ENCODE assay signal across 8 cellular contexts in the genomic region with DNA sequence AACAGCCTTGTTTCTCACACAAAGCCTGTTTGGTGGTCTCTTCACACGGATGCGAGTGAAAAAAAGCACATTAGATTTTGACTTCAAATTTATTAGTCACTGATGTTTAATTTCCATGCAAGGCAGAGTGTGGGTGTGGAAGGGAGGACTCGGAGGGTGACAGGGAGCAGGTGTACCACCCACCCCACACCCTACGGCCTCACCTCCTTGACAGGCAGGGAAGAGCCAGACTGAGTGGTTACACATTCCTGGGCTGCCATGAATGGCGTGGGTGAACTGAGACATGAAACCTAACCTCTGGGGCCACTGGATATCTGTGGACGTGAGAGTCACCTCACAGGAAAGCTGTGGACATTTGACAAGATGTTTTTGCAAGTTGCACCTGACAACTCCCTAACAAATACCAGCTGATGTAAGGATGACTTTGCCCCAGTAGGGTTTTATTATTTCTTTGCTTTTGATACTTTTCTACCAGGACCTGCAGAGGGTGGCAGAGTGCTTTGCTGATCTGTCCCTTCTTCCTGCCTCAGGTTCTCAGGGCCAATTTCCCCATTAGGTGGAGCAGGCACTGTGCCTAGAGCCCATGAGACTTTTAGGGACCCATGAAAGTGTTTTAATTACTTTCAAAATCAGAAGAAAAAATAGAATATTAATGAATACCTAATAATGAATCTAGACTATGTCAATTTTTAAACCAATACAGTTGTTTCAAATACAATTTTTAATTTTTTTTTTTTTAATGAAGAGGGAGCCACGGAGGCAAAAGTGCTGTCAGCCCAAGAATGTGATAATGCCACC.
A peak's percentile ranks its signal among the peaks of the same experiment; 100 is the strongest.
DNase-seq lines count a peak whose midpoint lies in the region; ATAC-seq and TF ChIP-seq lines count a peak whose summit lies in the region.

No MANE protein-coding gene starts in this region.

- ATAC-seq in HG02938 (IDR thresholded peaks at IDR 0.05; ENCODE audit: unreplicated experiment), result peak; percentile 58

- no peak overlapping the region for H3K4me3 ChIP-seq in OCI-LY1 (ENCODE audit: low read depth, low read length, poor library complexity, severe bottlenecking)

- H3K9me3 ChIP-seq in OCI-LY1 (ENCODE audit: low read length), result no peaks in the 10 kb centered on the region

- H3K9ac ChIP-seq in OCI-LY1 (ENCODE audit: low read length), result no peak overlapping the region

- no peaks in the 10 kb centered on the region for H3F3A ChIP-seq in OCI-LY1 (ENCODE audit: insufficient read depth, low read length)

- intact Hi-C loops in posterior cingulate gyrus (cut with DNase I), result loop anchor here (1.0 to 10.0 kb wide), 3 partner anchors 174 to 839 kb away; no protein-coding TSS in a partner anchor

- peak; percentile 10 to 37 for DNase-seq in SHP77 (lab: John Stamatoyannopoulos, UW)
- DNase-seq in SHP77 treated with DMSO at 0.1 percent for 48 hours (lab: John Stamatoyannopoulos, UW), result no peak
- peak; percentile 12 for DNase-seq in activated T-helper 9 cell treated with anti-CD3 and anti-CD28 coated beads, Interleukin-2, amount 50 U/mL, for 16 hours (ENCODE audit: low read depth)
- peak; percentile 14 for DNase-seq in germinal center (ENCODE audit: low spot score)
- peak in 6 of 10 donors; percentile 37 to 89 (median 44) for DNase-seq in posterior cingulate gyrus
- DNase-seq in NCI-H345 treated with DMSO at 0.1 percent for 48 hours (lab: John Stamatoyannopoulos, UW; ENCODE audit: unreplicated experiment), result no peak

- no peaks in the 10 kb centered on the region for H3K4me1 ChIP-seq in OCI-LY1 (ENCODE audit: insufficient read depth, low read length, severe bottlenecking)

- H2AFZ ChIP-seq in OCI-LY1 (ENCODE audit: low read length), result no peak overlapping the region

- H3K9me2 ChIP-seq in OCI-LY1 (ENCODE audit: low read depth, low read length), result no peaks in the 10 kb centered on the region

- H3K4me2 ChIP-seq in OCI-LY1 (ENCODE audit: low read length), result no peak overlapping the region

- H3K27me3 ChIP-seq in OCI-LY1 (ENCODE audit: insufficient read depth, low read length), result no peaks in the 10 kb centered on the region

- no peaks in the 10 kb centered on the region for H3K36me3 ChIP-seq in OCI-LY1 (ENCODE audit: insufficient read depth, low read length)

- H3K79me2 ChIP-seq in OCI-LY1 (ENCODE audit: insufficient read depth, low read length), result no peaks in the 10 kb centered on the region

- TF ChIP-seq CTCF in OCI-LY1 (IDR thresholded peaks at IDR 0.05; ENCODE audit: low read length), result peak; percentile 75

- H3K27ac ChIP-seq in OCI-LY1 (ENCODE audit: low read depth, low read length, poor library complexity, severe bottlenecking), result no peak overlapping the region

- H4K20me1 ChIP-seq in OCI-LY1 (ENCODE audit: insufficient read depth, low read length), result no peaks in the 10 kb centered on the region

Comparison
In these comparisons a context has a peak if more than half of its experiments do, and no peak if none do; other contexts are left out.
1. DNase-seq: peak in SHP77 (2 of 2), activated T-helper 9 cell treated with anti-CD3 and anti-CD28 coated beads, Interleukin-2, amount 50 U/mL, for 16 hours (single experiment), germinal center (single experiment) and posterior cingulate gyrus (6 of 10); none in SHP77 treated with DMSO at 0.1 percent for 48 hours (single experiment) and NCI-H345 treated with DMSO at 0.1 percent for 48 hours (single experiment).